In the genomic region with DNA sequence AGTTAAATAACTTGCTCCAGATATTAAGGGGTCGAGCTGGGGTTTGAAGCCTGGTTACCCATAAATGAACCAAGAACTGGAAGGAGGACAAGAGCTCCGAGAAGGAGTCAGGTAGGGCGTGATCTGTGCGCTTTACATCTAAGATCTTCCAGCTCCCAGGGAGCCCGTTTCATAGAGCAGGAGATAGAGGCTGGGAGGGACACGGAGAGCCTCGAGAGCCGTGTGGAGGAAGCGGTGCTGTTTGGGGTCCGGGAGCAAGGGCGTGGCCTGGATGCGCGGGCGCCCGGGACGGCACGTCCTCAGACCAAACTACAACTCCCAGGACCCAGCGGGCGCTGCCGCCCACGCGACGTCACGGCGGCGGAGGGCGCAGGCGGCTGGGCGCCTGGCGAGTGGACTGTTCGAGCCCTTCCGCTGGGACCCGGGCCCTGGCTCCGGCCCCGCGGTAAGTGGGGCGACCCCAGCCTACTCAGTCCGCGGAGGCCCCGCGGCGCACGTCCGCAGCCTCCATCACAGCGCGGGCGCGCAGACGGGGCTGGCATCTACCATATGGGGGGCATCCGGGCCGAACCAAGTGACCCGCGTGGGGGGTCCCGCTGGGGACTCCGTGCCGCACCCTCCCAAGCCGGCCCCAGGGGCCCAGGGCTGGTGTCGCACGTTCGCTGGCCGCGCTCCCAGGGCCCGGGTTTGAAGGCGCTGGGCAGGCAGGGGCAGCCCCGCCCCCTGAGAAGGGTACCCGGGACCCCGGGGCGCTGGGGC, we compare ENCODE assay signal across 1 cellular context.
TF ChIP-seq lines count a peak whose summit lies in the region.

A gene (plus strand): TSS at position 352 of the 759 bp plus-strand sequence. CDS start 838 bp downstream, outside the sequence.

TF ChIP-seq in K562, 482 proteins besides CTCF, POLR2A, EP300 and RAD21 (continued from another document and continues in another):
- TF ChIP-seq, protein P1, sequence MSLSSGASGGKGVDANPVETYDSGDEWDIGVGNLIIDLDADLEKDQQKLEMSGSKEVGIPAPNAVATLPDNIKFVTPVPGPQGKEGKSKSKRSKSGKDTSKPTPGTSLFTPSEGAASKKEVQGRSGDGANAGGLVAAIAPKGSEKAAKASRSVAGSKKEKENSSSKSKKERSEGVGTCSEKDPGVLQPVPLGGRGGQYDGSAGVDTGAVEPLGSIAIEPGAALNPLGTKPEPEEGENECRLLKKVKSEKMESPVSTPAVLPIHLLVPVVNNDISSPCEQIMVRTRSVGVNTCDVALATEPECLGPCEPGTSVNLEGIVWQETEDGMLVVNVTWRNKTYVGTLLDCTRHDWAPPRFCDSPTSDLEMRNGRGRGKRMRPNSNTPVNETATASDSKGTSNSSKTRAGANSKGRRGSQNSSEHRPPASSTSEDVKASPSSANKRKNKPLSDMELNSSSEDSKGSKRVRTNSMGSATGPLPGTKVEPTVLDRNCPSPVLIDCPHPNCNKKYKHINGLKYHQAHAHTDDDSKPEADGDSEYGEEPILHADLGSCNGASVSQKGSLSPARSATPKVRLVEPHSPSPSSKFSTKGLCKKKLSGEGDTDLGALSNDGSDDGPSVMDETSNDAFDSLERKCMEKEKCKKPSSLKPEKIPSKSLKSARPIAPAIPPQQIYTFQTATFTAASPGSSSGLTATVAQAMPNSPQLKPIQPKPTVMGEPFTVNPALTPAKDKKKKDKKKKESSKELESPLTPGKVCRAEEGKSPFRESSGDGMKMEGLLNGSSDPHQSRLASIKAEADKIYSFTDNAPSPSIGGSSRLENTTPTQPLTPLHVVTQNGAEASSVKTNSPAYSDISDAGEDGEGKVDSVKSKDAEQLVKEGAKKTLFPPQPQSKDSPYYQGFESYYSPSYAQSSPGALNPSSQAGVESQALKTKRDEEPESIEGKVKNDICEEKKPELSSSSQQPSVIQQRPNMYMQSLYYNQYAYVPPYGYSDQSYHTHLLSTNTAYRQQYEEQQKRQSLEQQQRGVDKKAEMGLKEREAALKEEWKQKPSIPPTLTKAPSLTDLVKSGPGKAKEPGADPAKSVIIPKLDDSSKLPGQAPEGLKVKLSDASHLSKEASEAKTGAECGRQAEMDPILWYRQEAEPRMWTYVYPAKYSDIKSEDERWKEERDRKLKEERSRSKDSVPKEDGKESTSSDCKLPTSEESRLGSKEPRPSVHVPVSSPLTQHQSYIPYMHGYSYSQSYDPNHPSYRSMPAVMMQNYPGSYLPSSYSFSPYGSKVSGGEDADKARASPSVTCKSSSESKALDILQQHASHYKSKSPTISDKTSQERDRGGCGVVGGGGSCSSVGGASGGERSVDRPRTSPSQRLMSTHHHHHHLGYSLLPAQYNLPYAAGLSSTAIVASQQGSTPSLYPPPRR (CRISPR knock-in tag; IDR thresholded peaks at IDR 0.05; ENCODE audit: borderline replicate concordance) = no peak
- no peak for TF ChIP-seq NR3C1 (CRISPR knock-in tag; IDR thresholded peaks at IDR 0.05)
- peak; percentile 1; the same call in 1 of the 2 replicates for TF ChIP-seq GABPA (tag; conservative IDR thresholded peaks at IDR 0.05; ENCODE audit: low read depth)
- no peak for TF ChIP-seq ZNF212 (CRISPR knock-in tag; IDR thresholded peaks at IDR 0.05)
- TF ChIP-seq NUFIP1 (IDR thresholded peaks at IDR 0.05; ENCODE audit: partially characterized antibody) = no peak
- TF ChIP-seq CXXC5 (CRISPR knock-in tag; IDR thresholded peaks at IDR 0.05) = peak; percentile 94
- TF ChIP-seq MTA3 (IDR thresholded peaks at IDR 0.05; ENCODE audit: borderline replicate concordance) = peak; percentile 85; the same call in 1 of the 2 replicates
- TF ChIP-seq, protein P2, sequence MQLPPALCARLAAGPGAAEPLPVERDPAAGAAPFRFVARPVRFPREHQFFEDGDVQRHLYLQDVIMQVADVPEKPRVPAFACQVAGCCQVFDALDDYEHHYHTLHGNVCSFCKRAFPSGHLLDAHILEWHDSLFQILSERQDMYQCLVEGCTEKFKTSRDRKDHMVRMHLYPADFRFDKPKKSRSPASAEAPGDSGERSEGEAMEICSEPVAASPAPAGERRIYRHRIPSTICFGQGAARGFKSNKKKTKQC (CRISPR knock-in tag; IDR thresholded peaks at IDR 0.05) = peak; percentile 75
- no peak for TF ChIP-seq CBX5 (IDR thresholded peaks at IDR 0.05; ENCODE audit: borderline replicate concordance, low read depth)
- TF ChIP-seq CBX1 (IDR thresholded peaks at IDR 0.05; ENCODE audit: low read depth) = 0 out of 2 replicates have a peak, but pooled peaks have one; percentile 25
- TF ChIP-seq FOXA1 (IDR thresholded peaks at IDR 0.05; ENCODE audit: borderline replicate concordance) = no peak
- TF ChIP-seq GTF2F1 (IDR thresholded peaks at IDR 0.05; ENCODE audit: low read depth, low read length) = 0 out of 2 replicates have a peak, but pooled peaks have one; percentile 31
- TF ChIP-seq NFE2 (IDR thresholded peaks at IDR 0.05; ENCODE audit: low read depth) = no peak
- TF ChIP-seq NONO (IDR thresholded peaks at IDR 0.05; ENCODE audit: low read depth in 2 of 2, low read length in 1 of 2) = no peak; a peak in 2 of 4 replicates
- TF ChIP-seq, protein P3, sequence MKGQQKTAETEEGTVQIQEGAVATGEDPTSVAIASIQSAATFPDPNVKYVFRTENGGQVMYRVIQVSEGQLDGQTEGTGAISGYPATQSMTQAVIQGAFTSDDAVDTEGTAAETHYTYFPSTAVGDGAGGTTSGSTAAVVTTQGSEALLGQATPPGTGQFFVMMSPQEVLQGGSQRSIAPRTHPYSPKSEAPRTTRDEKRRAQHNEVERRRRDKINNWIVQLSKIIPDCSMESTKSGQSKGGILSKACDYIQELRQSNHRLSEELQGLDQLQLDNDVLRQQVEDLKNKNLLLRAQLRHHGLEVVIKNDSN (CRISPR knock-in tag; IDR thresholded peaks at IDR 0.05) = no peak; the same call in 1 of the 2 replicates
- no peak for TF ChIP-seq U2AF1 (optimal IDR thresholded peaks at IDR 0.05; ENCODE audit: low read depth, low read length)
- no peak for TF ChIP-seq DACH1 (IDR thresholded peaks at IDR 0.05; ENCODE audit: partially characterized antibody)
- TF ChIP-seq PHF20 (IDR thresholded peaks at IDR 0.05; ENCODE audit: partially characterized antibody) = no peak
- no peak for TF ChIP-seq HMG20A (CRISPR knock-in tag; conservative IDR thresholded peaks at IDR 0.05)
- TF ChIP-seq ESRRA (IDR thresholded peaks at IDR 0.05; ENCODE audit: borderline replicate concordance, low read depth) = peak; percentile 23; the same call in 1 of the 2 replicates
- TF ChIP-seq, protein P4, sequence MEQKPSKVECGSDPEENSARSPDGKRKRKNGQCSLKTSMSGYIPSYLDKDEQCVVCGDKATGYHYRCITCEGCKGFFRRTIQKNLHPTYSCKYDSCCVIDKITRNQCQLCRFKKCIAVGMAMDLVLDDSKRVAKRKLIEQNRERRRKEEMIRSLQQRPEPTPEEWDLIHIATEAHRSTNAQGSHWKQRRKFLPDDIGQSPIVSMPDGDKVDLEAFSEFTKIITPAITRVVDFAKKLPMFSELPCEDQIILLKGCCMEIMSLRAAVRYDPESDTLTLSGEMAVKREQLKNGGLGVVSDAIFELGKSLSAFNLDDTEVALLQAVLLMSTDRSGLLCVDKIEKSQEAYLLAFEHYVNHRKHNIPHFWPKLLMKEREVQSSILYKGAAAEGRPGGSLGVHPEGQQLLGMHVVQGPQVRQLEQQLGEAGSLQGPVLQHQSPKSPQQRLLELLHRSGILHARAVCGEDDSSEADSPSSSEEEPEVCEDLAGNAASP (IDR thresholded peaks at IDR 0.05) = no peak
- TF ChIP-seq KAT7 (CRISPR knock-in tag; IDR thresholded peaks at IDR 0.05; ENCODE audit: borderline replicate concordance) = 0 out of 2 replicates have a peak, but pooled peaks have one; percentile 47
- TF ChIP-seq, protein P5, sequence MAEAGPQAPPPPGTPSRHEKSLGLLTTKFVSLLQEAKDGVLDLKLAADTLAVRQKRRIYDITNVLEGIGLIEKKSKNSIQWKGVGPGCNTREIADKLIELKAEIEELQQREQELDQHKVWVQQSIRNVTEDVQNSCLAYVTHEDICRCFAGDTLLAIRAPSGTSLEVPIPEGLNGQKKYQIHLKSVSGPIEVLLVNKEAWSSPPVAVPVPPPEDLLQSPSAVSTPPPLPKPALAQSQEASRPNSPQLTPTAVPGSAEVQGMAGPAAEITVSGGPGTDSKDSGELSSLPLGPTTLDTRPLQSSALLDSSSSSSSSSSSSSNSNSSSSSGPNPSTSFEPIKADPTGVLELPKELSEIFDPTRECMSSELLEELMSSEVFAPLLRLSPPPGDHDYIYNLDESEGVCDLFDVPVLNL (CRISPR knock-in tag; IDR thresholded peaks at IDR 0.05; ENCODE audit: low read depth) = no peak
- TF ChIP-seq ZNF668 (CRISPR knock-in tag; IDR thresholded peaks at IDR 0.05) = no peak; the same call in 1 of the 2 replicates
- no peak for TF ChIP-seq CBX2 (IDR thresholded peaks at IDR 0.05; ENCODE audit: insufficient read depth, low read length, poor library complexity, severe bottlenecking)
- TF ChIP-seq, protein P6, sequence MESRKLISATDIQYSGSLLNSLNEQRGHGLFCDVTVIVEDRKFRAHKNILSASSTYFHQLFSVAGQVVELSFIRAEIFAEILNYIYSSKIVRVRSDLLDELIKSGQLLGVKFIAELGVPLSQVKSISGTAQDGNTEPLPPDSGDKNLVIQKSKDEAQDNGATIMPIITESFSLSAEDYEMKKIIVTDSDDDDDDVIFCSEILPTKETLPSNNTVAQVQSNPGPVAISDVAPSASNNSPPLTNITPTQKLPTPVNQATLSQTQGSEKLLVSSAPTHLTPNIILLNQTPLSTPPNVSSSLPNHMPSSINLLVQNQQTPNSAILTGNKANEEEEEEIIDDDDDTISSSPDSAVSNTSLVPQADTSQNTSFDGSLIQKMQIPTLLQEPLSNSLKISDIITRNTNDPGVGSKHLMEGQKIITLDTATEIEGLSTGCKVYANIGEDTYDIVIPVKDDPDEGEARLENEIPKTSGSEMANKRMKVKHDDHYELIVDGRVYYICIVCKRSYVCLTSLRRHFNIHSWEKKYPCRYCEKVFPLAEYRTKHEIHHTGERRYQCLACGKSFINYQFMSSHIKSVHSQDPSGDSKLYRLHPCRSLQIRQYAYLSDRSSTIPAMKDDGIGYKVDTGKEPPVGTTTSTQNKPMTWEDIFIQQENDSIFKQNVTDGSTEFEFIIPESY (CRISPR knock-in tag; IDR thresholded peaks at IDR 0.05) = no peak
- TF ChIP-seq, protein P7, sequence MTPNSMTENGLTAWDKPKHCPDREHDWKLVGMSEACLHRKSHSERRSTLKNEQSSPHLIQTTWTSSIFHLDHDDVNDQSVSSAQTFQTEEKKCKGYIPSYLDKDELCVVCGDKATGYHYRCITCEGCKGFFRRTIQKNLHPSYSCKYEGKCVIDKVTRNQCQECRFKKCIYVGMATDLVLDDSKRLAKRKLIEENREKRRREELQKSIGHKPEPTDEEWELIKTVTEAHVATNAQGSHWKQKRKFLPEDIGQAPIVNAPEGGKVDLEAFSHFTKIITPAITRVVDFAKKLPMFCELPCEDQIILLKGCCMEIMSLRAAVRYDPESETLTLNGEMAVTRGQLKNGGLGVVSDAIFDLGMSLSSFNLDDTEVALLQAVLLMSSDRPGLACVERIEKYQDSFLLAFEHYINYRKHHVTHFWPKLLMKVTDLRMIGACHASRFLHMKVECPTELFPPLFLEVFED (CRISPR knock-in tag; conservative IDR thresholded peaks at IDR 0.05) = no peak
- TF ChIP-seq, protein P8, sequence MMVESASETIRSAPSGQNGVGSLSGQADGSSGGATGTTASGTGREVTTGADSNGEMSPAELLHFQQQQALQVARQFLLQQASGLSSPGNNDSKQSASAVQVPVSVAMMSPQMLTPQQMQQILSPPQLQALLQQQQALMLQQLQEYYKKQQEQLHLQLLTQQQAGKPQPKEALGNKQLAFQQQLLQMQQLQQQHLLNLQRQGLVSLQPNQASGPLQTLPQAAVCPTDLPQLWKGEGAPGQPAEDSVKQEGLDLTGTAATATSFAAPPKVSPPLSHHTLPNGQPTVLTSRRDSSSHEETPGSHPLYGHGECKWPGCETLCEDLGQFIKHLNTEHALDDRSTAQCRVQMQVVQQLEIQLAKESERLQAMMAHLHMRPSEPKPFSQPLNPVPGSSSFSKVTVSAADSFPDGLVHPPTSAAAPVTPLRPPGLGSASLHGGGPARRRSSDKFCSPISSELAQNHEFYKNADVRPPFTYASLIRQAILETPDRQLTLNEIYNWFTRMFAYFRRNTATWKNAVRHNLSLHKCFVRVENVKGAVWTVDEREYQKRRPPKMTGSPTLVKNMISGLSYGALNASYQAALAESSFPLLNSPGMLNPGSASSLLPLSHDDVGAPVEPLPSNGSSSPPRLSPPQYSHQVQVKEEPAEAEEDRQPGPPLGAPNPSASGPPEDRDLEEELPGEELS (CRISPR knock-in tag; IDR thresholded peaks at IDR 0.05; ENCODE audit: borderline replicate concordance) = no peak
- TF ChIP-seq BCOR (IDR thresholded peaks at IDR 0.05) = no peak
- TF ChIP-seq, protein P9, sequence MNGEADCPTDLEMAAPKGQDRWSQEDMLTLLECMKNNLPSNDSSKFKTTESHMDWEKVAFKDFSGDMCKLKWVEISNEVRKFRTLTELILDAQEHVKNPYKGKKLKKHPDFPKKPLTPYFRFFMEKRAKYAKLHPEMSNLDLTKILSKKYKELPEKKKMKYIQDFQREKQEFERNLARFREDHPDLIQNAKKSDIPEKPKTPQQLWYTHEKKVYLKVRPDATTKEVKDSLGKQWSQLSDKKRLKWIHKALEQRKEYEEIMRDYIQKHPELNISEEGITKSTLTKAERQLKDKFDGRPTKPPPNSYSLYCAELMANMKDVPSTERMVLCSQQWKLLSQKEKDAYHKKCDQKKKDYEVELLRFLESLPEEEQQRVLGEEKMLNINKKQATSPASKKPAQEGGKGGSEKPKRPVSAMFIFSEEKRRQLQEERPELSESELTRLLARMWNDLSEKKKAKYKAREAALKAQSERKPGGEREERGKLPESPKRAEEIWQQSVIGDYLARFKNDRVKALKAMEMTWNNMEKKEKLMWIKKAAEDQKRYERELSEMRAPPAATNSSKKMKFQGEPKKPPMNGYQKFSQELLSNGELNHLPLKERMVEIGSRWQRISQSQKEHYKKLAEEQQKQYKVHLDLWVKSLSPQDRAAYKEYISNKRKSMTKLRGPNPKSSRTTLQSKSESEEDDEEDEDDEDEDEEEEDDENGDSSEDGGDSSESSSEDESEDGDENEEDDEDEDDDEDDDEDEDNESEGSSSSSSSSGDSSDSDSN (IDR thresholded peaks at IDR 0.05; ENCODE audit: borderline replicate concordance in 1 of 2, low read depth in 2 of 2, low read length in 2 of 2) = no peak; a peak in 1 of 4 replicates
- no peak for TF ChIP-seq ZNF584 (CRISPR knock-in tag; IDR thresholded peaks at IDR 0.05; ENCODE audit: low read depth)
- no peak for TF ChIP-seq RFX5 (IDR thresholded peaks at IDR 0.05; ENCODE audit: low read depth, low read length)
- no peak for TF ChIP-seq KAT2B (IDR thresholded peaks at IDR 0.05; ENCODE audit: low read depth, low read length)
- TF ChIP-seq ZNF124 (CRISPR knock-in tag; IDR thresholded peaks at IDR 0.05) = no peak
- TF ChIP-seq, protein P10, sequence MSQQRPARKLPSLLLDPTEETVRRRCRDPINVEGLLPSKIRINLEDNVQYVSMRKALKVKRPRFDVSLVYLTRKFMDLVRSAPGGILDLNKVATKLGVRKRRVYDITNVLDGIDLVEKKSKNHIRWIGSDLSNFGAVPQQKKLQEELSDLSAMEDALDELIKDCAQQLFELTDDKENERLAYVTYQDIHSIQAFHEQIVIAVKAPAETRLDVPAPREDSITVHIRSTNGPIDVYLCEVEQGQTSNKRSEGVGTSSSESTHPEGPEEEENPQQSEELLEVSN (IDR thresholded peaks at IDR 0.05; ENCODE audit: borderline replicate concordance in 1 of 2, extremely low read depth in 1 of 2, insufficient read depth in 1 of 2, insufficient read length in 1 of 2, low read depth in 1 of 2, low read length in 1 of 2, poor library complexity in 1 of 2, severe bottlenecking in 1 of 2) = peak; percentile 42 to 56
- TF ChIP-seq ARNT (IDR thresholded peaks at IDR 0.05) = no peak
- TF ChIP-seq SMARCC2 (IDR thresholded peaks at IDR 0.05; ENCODE audit: low read depth) = no peak
- TF ChIP-seq TAL1 (IDR thresholded peaks at IDR 0.05) = no peak
- TF ChIP-seq SIRT6 (IDR thresholded peaks at IDR 0.05; ENCODE audit: low read depth, low read length) = no peak
- TF ChIP-seq LARP7 (IDR thresholded peaks at IDR 0.05) = 0 out of 2 replicates have a peak, but pooled peaks have one; percentile 23
